In genomic region chr10:5338010-5338409, GRCh38 we compare ENCODE assay signal across 35 cellular contexts. TPM values are rescaled to one million over a fixed set of nuclear protein-coding genes. Genes with fewer than 3 reads are reported as not detected.
"Had no signal": no experiment of that assay in that cellular context is flagged by ENCODE, and none has a peak within 500 bp of the region (broad histone marks: within the 10 kb centered on the region; RNA-seq: fewer than 3 reads in every experiment).

No MANE protein-coding gene starts in this region.

- H3K4me3 ChIP-seq: colonic mucosa, esophagus squamous epithelium, gastrocnemius medialis, heart right ventricle, left lung, lower lobe of right lung, mucosa of descending colon had no signal

- DNase-seq: colonic mucosa; cortex of kidney; effector CD8-positive, alpha-beta T cell; effector memory CD8-positive, alpha-beta T cell; endodermal cell; erythroblast; esophagus squamous epithelium; foreskin fibroblast; foreskin melanocyte; gastrocnemius medialis; glutamatergic neuron; head of caudate nucleus; heart right ventricle; hippocampal formation; left cardiac atrium; left lung; left ventricle myocardium superior; lower lobe of right lung; mesenchymal stem cell; mucosa of descending colon; naive B cell had no signal

- H3K27ac Mint-ChIP-seq: dendritic cell treated with granulocyte-macrophage colony-stimulating factor and Interleukin-4, amounts not matched to agents 40 ng/mL and 50 ng/mL, for 4 days; effector memory CD8-positive, alpha-beta T cell; endodermal cell; mesothelial cell of epicardium had no signal

- H3K4me1 ChIP-seq: colonic mucosa, esophagus squamous epithelium, gastrocnemius medialis, heart right ventricle, left lung, lower lobe of right lung had no signal

- H3K27ac ChIP-seq: colonic mucosa, epithelial cell of prostate, esophagus squamous epithelium, gastrocnemius medialis, heart right ventricle, left lung, lower lobe of right lung had no signal

- H3K27me3 ChIP-seq: colonic mucosa, gastrocnemius medialis, left lung had no signal

- H3K36me3 Mint-ChIP-seq: mesothelial cell of epicardium had no signal

- H3K9me3 ChIP-seq: colonic mucosa, esophagus squamous epithelium, gastrocnemius medialis, heart right ventricle, left lung, lower lobe of right lung, mucosa of descending colon had no signal

- H3K9me3 Mint-ChIP-seq: endodermal cell had no signal

- ATAC-seq: effector memory CD8-positive, alpha-beta T cell; esophagus mucosa; gastrocnemius medialis; heart right ventricle; left cardiac atrium; left lung; left ventricle myocardium superior; lower lobe of right lung; mucosa of descending colon had no signal

- H3K36me3 ChIP-seq: colonic mucosa, esophagus squamous epithelium, gastrocnemius medialis, heart right ventricle, left lung, lower lobe of right lung had no signal

- H3K4me1 Mint-ChIP-seq: endodermal cell, mesothelial cell of epicardium, naive B cell had no signal

- H3K4me3 Mint-ChIP-seq: dendritic cell treated with granulocyte-macrophage colony-stimulating factor and Interleukin-4, amounts not matched to agents 40 ng/mL and 50 ng/mL, for 4 days; effector memory CD8-positive, alpha-beta T cell; endodermal cell; mesothelial cell of epicardium; naive B cell had no signal

- FAIRE-seq: endometrium, islet of Langerhans, keratinocyte had no signal

RNA-seq across cellular contexts. Expression of gene UCN3, which starts 26.8 kb away (rescaled TPM):
- total RNA-seq: dermis microvascular lymphatic vessel endothelial cell, endodermal cell, esophagus mucosa, esophagus squamous epithelium, gastrocnemius medialis, glomerular endothelial cell, heart right ventricle, kidney epithelial cell, left cardiac atrium, left ventricle myocardium superior, lower leg skin, lung microvascular endothelial cell, mesenteric fat pad, mesothelial cell of epicardium, myocyte had no signal
- polyA plus RNA-seq: heart right ventricle, keratinocyte had no signal
